Comparison of ENCODE assay signal across 18 cellular contexts in genomic region chr11:116328410-116328809, GRCh38.
"Had no signal": no experiment of that assay in that cellular context is flagged by ENCODE, and none has a peak within 500 bp of the region (broad histone marks: within the 10 kb centered on the region; RNA-seq: fewer than 3 reads in every experiment).

No MANE protein-coding gene starts in this region.

- H3K27me3 ChIP-seq: colonic mucosa, hepatocyte, neutrophil, sigmoid colon, transverse colon had no signal

- H3K9me3 Mint-ChIP-seq: nephron had no signal

- H3K4me3 Mint-ChIP-seq: nephron had no signal

- H3K36me3 ChIP-seq: colonic mucosa, neutrophil, sigmoid colon, stomach, thoracic aorta, transverse colon had no signal

- H3K36me3 Mint-ChIP-seq: naive B cell had no signal

- H3K4me1 Mint-ChIP-seq: naive B cell, nephron had no signal

- H3K27ac Mint-ChIP-seq: nephron had no signal

- H3K4me3 ChIP-seq: colonic mucosa, hepatocyte, sigmoid colon, skin epidermis, stomach, thoracic aorta, transverse colon had no signal

- DNase-seq: colonic mucosa; dermis blood vessel endothelial cell; foreskin keratinocyte; kidney glomerular epithelial cell; mesendoderm; naive B cell; sigmoid colon; stimulated activated CD4-positive, alpha-beta T cell treated with anti-CD3 and anti-CD28 coated beads, Interleukin-2, amount 100 ng/mL, for 24 hours; stimulated activated CD4-positive, alpha-beta T cell treated with anti-CD3 and anti-CD28 coated beads, Interleukin-4, amount 100 ng/mL, for 4 hours; stimulated activated naive CD4-positive, alpha-beta T cell; stomach; substantia nigra; transverse colon had no signal
